12 cellular contexts compared by ENCODE assay signal in genomic region chr13:33639158-33639557, GRCh38.
DNase-seq lines count a peak whose midpoint lies in the region; ATAC-seq, FAIRE-seq and TF ChIP-seq lines count a peak whose summit lies in the region.
"Had no signal": no experiment of that assay in that cellular context is flagged by ENCODE, and none has a peak within 500 bp of the region (broad histone marks: within the 10 kb centered on the region; RNA-seq: fewer than 3 reads in every experiment).

No MANE protein-coding gene starts in this region.

- TF ChIP-seq CTCF in astrocyte (IDR thresholded peaks at IDR 0.05; ENCODE audit: insufficient read depth, low read depth, low read length) (no peak), tibial artery (IDR thresholded peaks at IDR 0.05) (no peak)

- no peak for ATAC-seq in HG03196 (IDR thresholded peaks at IDR 0.05; ENCODE audit: unreplicated experiment)

- intact Hi-C loops in activated CD4-positive, alpha-beta memory T cell treated with anti-CD3 and anti-CD28 coated beads for 36 hours (cut with micrococcal nuclease) = loop anchor here (1.0 to 5.0 kb wide), 6 partner anchors 26 to 734 kb away; partner anchors contain the start of gene KL
- intact Hi-C loops in tibial artery (cut with DNase I; ENCODE audit: low total_unique reads) = no loop called here

- H3K36me3 ChIP-seq in astrocyte (ENCODE audit: insufficient read depth, low read length) = no peaks in the 10 kb centered on the region
- no peaks in the 10 kb centered on the region for H3K36me3 ChIP-seq in iPS-20b (ENCODE audit: insufficient read depth, low read depth, low read length)
- no peaks in the 10 kb centered on the region for H3K36me3 ChIP-seq in tibial artery
- H3K36me3 ChIP-seq in effector memory CD4-positive, alpha-beta T cell (ENCODE audit: control insufficient read depth, insufficient read depth, low read length) = no peaks in the 10 kb centered on the region
- H3K36me3 ChIP-seq: tibial nerve had no signal

- no peaks in the 10 kb centered on the region for H3K27me3 Mint-ChIP-seq in activated CD4-positive, alpha-beta memory T cell treated with anti-CD3 and anti-CD28 coated beads for 36 hours
- no peaks in the 10 kb centered on the region for H3K27me3 Mint-ChIP-seq in activated CD4-positive, alpha-beta memory T cell treated with anti-CD3 and anti-CD28 coated beads, Interleukin-2, amount 10 ng/mL, durations not matched to agents 7 days and 5 days
- no peaks in the 10 kb centered on the region for H3K27me3 Mint-ChIP-seq in astrocyte (ENCODE audit: low read depth, unreplicated experiment)
- no peaks in the 10 kb centered on the region for H3K27me3 Mint-ChIP-seq in T-helper 2 cell treated with Interferon-gamma antibody and Interleukin-4, amounts not matched to agents 5 μg/mL and 100 μg/mL, for 36 hours (ENCODE audit: low read depth)

- H3K4me1 ChIP-seq in astrocyte (ENCODE audit: insufficient read depth, low read length) = peaks cover 5% of the 10 kb centered on the region
- H3K4me1 ChIP-seq in iPS-20b (ENCODE audit: insufficient read depth, low read length) = peaks cover 50% of the 10 kb centered on the region
- peaks cover 0 to 12% (median 6%) of the 10 kb centered on the region in 4 donors for H3K4me1 ChIP-seq in tibial artery
- no peaks in the 10 kb centered on the region for H3K4me1 ChIP-seq in effector memory CD4-positive, alpha-beta T cell (ENCODE audit: control insufficient read depth, insufficient read depth, low read length, poor library complexity, severe bottlenecking)

- no peaks in the 10 kb centered on the region for H3K79me2 ChIP-seq in astrocyte (ENCODE audit: insufficient read depth, low read length)

- H3K27me3 ChIP-seq in astrocyte (ENCODE audit: insufficient read depth, low read length) = no peaks in the 10 kb centered on the region
- H3K27me3 ChIP-seq in iPS-20b (ENCODE audit: insufficient read depth, low read length) = no peaks in the 10 kb centered on the region
- no peaks in the 10 kb centered on the region for H3K27me3 ChIP-seq in tibial artery
- no peaks in the 10 kb centered on the region for H3K27me3 ChIP-seq in effector memory CD4-positive, alpha-beta T cell (replicated peaks; ENCODE audit: control insufficient read depth, insufficient read depth, low read length, poor library complexity, severe bottlenecking)
- H3K27me3 ChIP-seq: tibial nerve had no signal

- H3K4me2 ChIP-seq in astrocyte (ENCODE audit: low read length) = no peak overlapping the region

- H3K27ac ChIP-seq in astrocyte (ENCODE audit: low read depth, low read length) (no peak overlapping the region), iPS-20b (ENCODE audit: low read length) (no peak overlapping the region), tibial artery (no peak overlapping the region)
- H3K27ac ChIP-seq in effector memory CD4-positive, alpha-beta T cell (ENCODE audit: insufficient read depth, low read length, poor library complexity, severe bottlenecking) = no peak overlapping the region

- peak; percentile 87 for FAIRE-seq in astrocyte (lab: Jason Lieb, UNC)

- POLR2A ChIA-PET in activated CD4-positive, alpha-beta memory T cell treated with anti-CD3 and anti-CD28 coated beads for 36 hours (lab: Charles Lee) = interaction anchor here (2.0 kb wide), 1 partner anchor 40 kb away, joined by 9 read pairs; no protein-coding TSS in a partner anchor
- POLR2A ChIA-PET in activated CD4-positive, alpha-beta memory T cell treated with anti-CD3 and anti-CD28 coated beads, Interleukin-2, amount 10 ng/mL, durations not matched to agents 7 days and 5 days (lab: Charles Lee) = interaction anchor here (1.0 kb wide), 1 partner anchor 28 kb away, joined by 5 read pairs; no protein-coding TSS in a partner anchor

- CTCF ChIA-PET in activated CD4-positive, alpha-beta memory T cell treated with anti-CD3 and anti-CD28 coated beads for 36 hours (lab: Charles Lee) = interaction anchor here (1.6 kb wide), 1 partner anchor 96 kb away, joined by 5 read pairs; no protein-coding TSS in a partner anchor
- CTCF ChIA-PET in activated CD4-positive, alpha-beta memory T cell treated with anti-CD3 and anti-CD28 coated beads, Interleukin-2, amount 10 ng/mL, durations not matched to agents 7 days and 5 days (lab: Charles Lee) = no interaction called here

- no peak overlapping the region for H2AFZ ChIP-seq in astrocyte (ENCODE audit: low read depth, low read length)

- no peaks in the 10 kb centered on the region for H4K20me1 ChIP-seq in astrocyte (ENCODE audit: insufficient read depth, low read length)

- peak overlapping the region; percentile 92 for H3K27ac Mint-ChIP-seq in activated CD4-positive, alpha-beta memory T cell treated with anti-CD3 and anti-CD28 coated beads for 36 hours
- no peak overlapping the region for H3K27ac Mint-ChIP-seq in activated CD4-positive, alpha-beta memory T cell treated with anti-CD3 and anti-CD28 coated beads, Interleukin-2, amount 10 ng/mL, durations not matched to agents 7 days and 5 days
- H3K27ac Mint-ChIP-seq in astrocyte (ENCODE audit: unreplicated experiment) = no peak overlapping the region
- no peak overlapping the region for H3K27ac Mint-ChIP-seq in T-helper 2 cell treated with Interferon-gamma antibody and Interleukin-4, amounts not matched to agents 5 μg/mL and 100 μg/mL, for 36 hours

- no peak overlapping the region for H3K4me3 Mint-ChIP-seq in activated CD4-positive, alpha-beta memory T cell treated with anti-CD3 and anti-CD28 coated beads for 36 hours
- H3K4me3 Mint-ChIP-seq in activated CD4-positive, alpha-beta memory T cell treated with anti-CD3 and anti-CD28 coated beads, Interleukin-2, amount 10 ng/mL, durations not matched to agents 7 days and 5 days = no peak overlapping the region
- no peak overlapping the region for H3K4me3 Mint-ChIP-seq in astrocyte (ENCODE audit: unreplicated experiment)
- no peak overlapping the region for H3K4me3 Mint-ChIP-seq in T-helper 2 cell treated with Interferon-gamma antibody and Interleukin-4, amounts not matched to agents 5 μg/mL and 100 μg/mL, for 36 hours

- H3K9ac ChIP-seq in astrocyte (ENCODE audit: low read length) = no peak overlapping the region
- H3K9ac ChIP-seq in iPS-20b (ENCODE audit: low read depth, low read length) = no peak overlapping the region

- H3K4me1 Mint-ChIP-seq in activated CD4-positive, alpha-beta memory T cell treated with anti-CD3 and anti-CD28 coated beads for 36 hours (ENCODE audit: low read depth) = peaks cover 52% of the 10 kb centered on the region
- peaks cover 14% of the 10 kb centered on the region for H3K4me1 Mint-ChIP-seq in activated CD4-positive, alpha-beta memory T cell treated with anti-CD3 and anti-CD28 coated beads, Interleukin-2, amount 10 ng/mL, durations not matched to agents 7 days and 5 days
- peaks cover 41% of the 10 kb centered on the region for H3K4me1 Mint-ChIP-seq in astrocyte (ENCODE audit: low read depth, unreplicated experiment)
- H3K4me1 Mint-ChIP-seq in T-helper 2 cell treated with Interferon-gamma antibody and Interleukin-4, amounts not matched to agents 5 μg/mL and 100 μg/mL, for 36 hours (ENCODE audit: low read depth) = peaks cover 7% of the 10 kb centered on the region

- no peaks in the 10 kb centered on the region for H3K36me3 Mint-ChIP-seq in activated CD4-positive, alpha-beta memory T cell treated with anti-CD3 and anti-CD28 coated beads for 36 hours
- no peaks in the 10 kb centered on the region for H3K36me3 Mint-ChIP-seq in activated CD4-positive, alpha-beta memory T cell treated with anti-CD3 and anti-CD28 coated beads, Interleukin-2, amount 10 ng/mL, durations not matched to agents 7 days and 5 days (ENCODE audit: low read depth)
- H3K36me3 Mint-ChIP-seq in astrocyte (ENCODE audit: low read depth, unreplicated experiment) = no peaks in the 10 kb centered on the region
- H3K36me3 Mint-ChIP-seq in T-helper 2 cell treated with Interferon-gamma antibody and Interleukin-4, amounts not matched to agents 5 μg/mL and 100 μg/mL, for 36 hours (ENCODE audit: low read depth) = peaks cover 3% of the 10 kb centered on the region

- no peak overlapping the region for H3K4me3 ChIP-seq in astrocyte (ENCODE audit: insufficient read depth, low read depth, low read length)
- peak overlapping the region; percentile 15; the same call in 1 of the 2 replicates for H3K4me3 ChIP-seq in iPS-20b (ENCODE audit: low read length)
- no peak overlapping the region for H3K4me3 ChIP-seq in tibial artery
- no peak overlapping the region for H3K4me3 ChIP-seq in effector memory CD4-positive, alpha-beta T cell (ENCODE audit: insufficient read depth, low read depth, low read length, poor library complexity, severe bottlenecking)
- H3K4me3 ChIP-seq: tibial nerve had no signal

- no peaks in the 10 kb centered on the region for H3K9me3 Mint-ChIP-seq in activated CD4-positive, alpha-beta memory T cell treated with anti-CD3 and anti-CD28 coated beads for 36 hours
- no peaks in the 10 kb centered on the region for H3K9me3 Mint-ChIP-seq in activated CD4-positive, alpha-beta memory T cell treated with anti-CD3 and anti-CD28 coated beads, Interleukin-2, amount 10 ng/mL, durations not matched to agents 7 days and 5 days
- H3K9me3 Mint-ChIP-seq in astrocyte (ENCODE audit: unreplicated experiment) = no peaks in the 10 kb centered on the region
- peaks cover 13% of the 10 kb centered on the region for H3K9me3 Mint-ChIP-seq in T-helper 2 cell treated with Interferon-gamma antibody and Interleukin-4, amounts not matched to agents 5 μg/mL and 100 μg/mL, for 36 hours

- H3K9me3 ChIP-seq in astrocyte (ENCODE audit: insufficient read depth, low read depth, low read length) (no peaks in the 10 kb centered on the region), iPS-20b (ENCODE audit: insufficient read depth, low read depth, low read length) (no peaks in the 10 kb centered on the region), tibial artery (no peaks in the 10 kb centered on the region)
- H3K9me3 ChIP-seq in effector memory CD4-positive, alpha-beta T cell (ENCODE audit: control insufficient read depth, low read length) = no peaks in the 10 kb centered on the region
- H3K9me3 ChIP-seq: tibial nerve had no signal

- DNase-seq in activated CD4-positive, alpha-beta memory T cell treated with anti-CD3 and anti-CD28 coated beads for 36 hours = no peak
- no peak for DNase-seq in activated CD4-positive, alpha-beta memory T cell treated with anti-CD3 and anti-CD28 coated beads, Interleukin-2, amount 10 ng/mL, durations not matched to agents 7 days and 5 days
- DNase-seq in astrocyte (ENCODE audit: low read depth) (peak; percentile 43), tibial artery (peak; percentile 66 to 74)
- no peak for DNase-seq in effector memory CD4-positive, alpha-beta T cell
- DNase-seq in T-helper 2 cell treated with Interferon-gamma antibody and Interleukin-4, amounts not matched to agents 5 μg/mL and 100 μg/mL, for 36 hours (ENCODE audit: low spot score) = no peak
- DNase-seq: ACHN; activated CD8-positive, alpha-beta memory T cell treated with anti-CD3 and anti-CD28 coated beads, Interleukin-2, amount 50 U/mL, for 4 hours; occipital lobe had no signal

Comparison
In these comparisons a context has a peak if more than half of its experiments do, and no peak if none do; other contexts are left out.
1. DNase-seq: peak in astrocyte (single experiment) and tibial artery (2 of 2); none in activated CD4-positive, alpha-beta memory T cell treated with anti-CD3 and anti-CD28 coated beads for 36 hours (single experiment), activated CD4-positive, alpha-beta memory T cell treated with anti-CD3 and anti-CD28 coated beads, Interleukin-2, amount 10 ng/mL, durations not matched to agents 7 days and 5 days (single experiment), effector memory CD4-positive, alpha-beta T cell (0 of 3) and T-helper 2 cell treated with Interferon-gamma antibody and Interleukin-4, amounts not matched to agents 5 μg/mL and 100 μg/mL, for 36 hours (single experiment).